Comparison of ENCODE assay signal across 1 cellular context in genomic region chr17:44331249-44331760, GRCh38.
TF ChIP-seq lines count a peak whose summit lies in the region.

No MANE protein-coding gene starts in this region.

TF ChIP-seq in HepG2, 621 proteins besides CTCF, POLR2A, EP300 and RAD21 (continues in another document):
- TF ChIP-seq RBFOX2 (IDR thresholded peaks at IDR 0.05; ENCODE audit: low read depth, low read length) (no peak), ZNF547 (CRISPR knock-in tag; IDR thresholded peaks at IDR 0.05) (no peak), ZKSCAN8 (CRISPR knock-in tag; IDR thresholded peaks at IDR 0.05; ENCODE audit: borderline replicate concordance) (peak; percentile 56; the same call in 1 of the 2 replicates), TCF12 (IDR thresholded peaks at IDR 0.05) (no peak), TCF12 (CRISPR knock-in tag; IDR thresholded peaks at IDR 0.05) (no peak), BHLHE40 (IDR thresholded peaks at IDR 0.05; ENCODE audit: low read length) (peak; percentile 62), STAG1 (CRISPR knock-in tag; IDR thresholded peaks at IDR 0.05) (peak; percentile 77), KMT2B (CRISPR knock-in tag; IDR thresholded peaks at IDR 0.05) (0 out of 2 replicates have a peak, but pooled peaks have one; percentile 42), SAP130 (CRISPR knock-in tag; IDR thresholded peaks at IDR 0.05; ENCODE audit: low read depth) (peak; percentile 52; the same call in 1 of the 2 replicates), JDP2 (CRISPR knock-in tag; IDR thresholded peaks at IDR 0.05; ENCODE audit: borderline replicate concordance) (no peak), HOXA5 (CRISPR knock-in tag; IDR thresholded peaks at IDR 0.05) (0 out of 2 replicates have a peak, but pooled peaks have one; percentile 53), NFATC3 (CRISPR knock-in tag; IDR thresholded peaks at IDR 0.05) (0 out of 2 replicates have a peak, but pooled peaks have one; percentile 30), ZZZ3 (CRISPR knock-in tag; IDR thresholded peaks at IDR 0.05; ENCODE audit: borderline replicate concordance) (no peak), E2F1 (CRISPR knock-in tag; IDR thresholded peaks at IDR 0.05) (no peak), GATAD2A (CRISPR knock-in tag; IDR thresholded peaks at IDR 0.05) (peak; percentile 32; the same call in 1 of the 2 replicates), ZNF430 (CRISPR knock-in tag; IDR thresholded peaks at IDR 0.05) (no peak), MEIS2 (CRISPR knock-in tag; IDR thresholded peaks at IDR 0.05) (0 out of 2 replicates have a peak, but pooled peaks have one; percentile 37), HNRNPLL (IDR thresholded peaks at IDR 0.05; ENCODE audit: low read depth, low read length, poor library complexity, severe bottlenecking) (no peak), MYPOP (CRISPR knock-in tag; IDR thresholded peaks at IDR 0.05) (0 out of 2 replicates have a peak, but pooled peaks have one; percentile 52), TBX2 (CRISPR knock-in tag; IDR thresholded peaks at IDR 0.05; ENCODE audit: borderline replicate concordance) (peak; percentile 45; the same call in 1 of the 2 replicates), ZNF280D (CRISPR knock-in tag; IDR thresholded peaks at IDR 0.05) (peak; percentile 42; the same call in 1 of the 2 replicates), PHF5A (CRISPR knock-in tag; IDR thresholded peaks at IDR 0.05; ENCODE audit: low read depth, unreplicated experiment) (no peak), HMGXB4 (CRISPR knock-in tag; IDR thresholded peaks at IDR 0.05; ENCODE audit: borderline replicate concordance in 1 of 2, low read depth in 1 of 2) (peak in 1 of 2 experiments; percentile 47; a peak in 1 of 4 replicates), ZNF766 (CRISPR knock-in tag; IDR thresholded peaks at IDR 0.05; ENCODE audit: borderline replicate concordance) (0 out of 2 replicates have a peak, but pooled peaks have one; percentile 39), ZGPAT (CRISPR knock-in tag; IDR thresholded peaks at IDR 0.05) (peak; percentile 50; the same call in 1 of the 2 replicates), ZBTB25 (CRISPR knock-in tag; IDR thresholded peaks at IDR 0.05) (0 out of 2 replicates have a peak, but pooled peaks have one; percentile 39), MXD4 (CRISPR knock-in tag; IDR thresholded peaks at IDR 0.05) (0 out of 2 replicates have a peak, but pooled peaks have one; percentile 59), SMAD3 (CRISPR knock-in tag; IDR thresholded peaks at IDR 0.05) (no peak), GABPB1 (CRISPR knock-in tag; IDR thresholded peaks at IDR 0.05) (no peak), TP53 (CRISPR knock-in tag; conservative IDR thresholded peaks at IDR 0.05) (no peak), HIVEP1 (CRISPR knock-in tag; IDR thresholded peaks at IDR 0.05) (0 out of 2 replicates have a peak, but pooled peaks have one; percentile 25), ZNF350 (CRISPR knock-in tag; IDR thresholded peaks at IDR 0.05; ENCODE audit: borderline replicate concordance, low read depth) (no peak), FOXO4 (CRISPR knock-in tag; conservative IDR thresholded peaks at IDR 0.05) (0 out of 2 replicates have a peak, but pooled peaks have one; percentile 43), GABPA (IDR thresholded peaks at IDR 0.05; ENCODE audit: low read depth, low read length) (no peak), GABPA (CRISPR knock-in tag; IDR thresholded peaks at IDR 0.05; ENCODE audit: low read depth) (no peak), ZNF768 (CRISPR knock-in tag; IDR thresholded peaks at IDR 0.05) (no peak), ZBTB33 (CRISPR knock-in tag; IDR thresholded peaks at IDR 0.05) (no peak), NONO (IDR thresholded peaks at IDR 0.05) (no peak), NONO (CRISPR knock-in tag; conservative IDR thresholded peaks at IDR 0.05) (no peak), SP140L (CRISPR knock-in tag; IDR thresholded peaks at IDR 0.05; ENCODE audit: borderline replicate concordance) (0 out of 2 replicates have a peak, but pooled peaks have one; percentile 48), KLF16 (CRISPR knock-in tag; IDR thresholded peaks at IDR 0.05) (0 out of 4 replicates have a peak, but pooled peaks of 1 of the 2 experiments have one; percentile 41), KDM2A (CRISPR knock-in tag; IDR thresholded peaks at IDR 0.05; ENCODE audit: borderline replicate concordance, low read depth) (0 out of 2 replicates have a peak, but pooled peaks have one; percentile 43), MLLT10 (CRISPR knock-in tag; IDR thresholded peaks at IDR 0.05) (no peak), RBAK (CRISPR knock-in tag; IDR thresholded peaks at IDR 0.05) (peak; percentile 80; the same call in 1 of the 2 replicates), ZNF644 (CRISPR knock-in tag; IDR thresholded peaks at IDR 0.05; ENCODE audit: low read depth) (no peak), ZFX (CRISPR knock-in tag; IDR thresholded peaks at IDR 0.05; ENCODE audit: low read depth) (peak; percentile 37; the same call in 1 of the 2 replicates), ZBTB21 (CRISPR knock-in tag; IDR thresholded peaks at IDR 0.05) (no peak), SMC3 (IDR thresholded peaks at IDR 0.05; ENCODE audit: low read length) (peak; percentile 65; the same call in 1 of the 2 replicates), TEAD3 (CRISPR knock-in tag; optimal IDR thresholded peaks at IDR 0.05; ENCODE audit: borderline replicate concordance) (peak; percentile 29), ZMYM3 (CRISPR knock-in tag; IDR thresholded peaks at IDR 0.05) (0 out of 2 replicates have a peak, but pooled peaks have one; percentile 32), GMEB1 (CRISPR knock-in tag; IDR thresholded peaks at IDR 0.05; ENCODE audit: borderline replicate concordance) (0 out of 2 replicates have a peak, but pooled peaks have one; percentile 6), DMAP1 (CRISPR knock-in tag; IDR thresholded peaks at IDR 0.05) (0 out of 2 replicates have a peak, but pooled peaks have one; percentile 29), ZNF205 (CRISPR knock-in tag; IDR thresholded peaks at IDR 0.05) (no peak), JUN (CRISPR knock-in tag; IDR thresholded peaks at IDR 0.05) (no peak)
